Comparison of ENCODE assay signal across 8 cellular contexts in genomic region chr16:25066426-25066746, GRCh38. TPM values are rescaled to one million over a fixed set of nuclear protein-coding genes. Genes with fewer than 3 reads are reported as not detected.
DNase-seq lines count a peak whose midpoint lies in the region; TF ChIP-seq lines count a peak whose summit lies in the region.

No MANE protein-coding gene starts in this region.

- H3K4me3 ChIP-seq in BJ (ENCODE audit: low read depth, low read length): peak overlapping the region; percentile 74
- peak overlapping the region; percentile 50 for H3K4me3 ChIP-seq in HUES48 (ENCODE audit: low read depth, low read length)

- POLR2A ChIA-PET in BJ (lab: Charles Lee): interaction anchor here (0.6 kb wide), 1 partner anchor 18 kb away, joined by 4 read pairs; no protein-coding TSS in a partner anchor

- H3K36me3 ChIP-seq in BJ (ENCODE audit: control insufficient read depth, insufficient read depth, low read length): no peaks in the 10 kb centered on the region
- no peaks in the 10 kb centered on the region for H3K36me3 ChIP-seq in HUES48 (ENCODE audit: control insufficient read depth, insufficient read depth, low read length)

- no peaks in the 10 kb centered on the region for H3K9me3 Mint-ChIP-seq in nephron

- peaks cover 4% of the 10 kb centered on the region for H3K27me3 Mint-ChIP-seq in nephron (ENCODE audit: low read depth)

- H3K4me1 Mint-ChIP-seq in nephron: peaks cover 32% of the 10 kb centered on the region

- H3K36me3 Mint-ChIP-seq in nephron (ENCODE audit: low read depth): no peaks in the 10 kb centered on the region

- H3K27me3 ChIP-seq in BJ (ENCODE audit: control insufficient read depth, insufficient read depth, low read length) (no peaks in the 10 kb centered on the region), HUES48 (ENCODE audit: control insufficient read depth, insufficient read depth, low read length) (peaks cover 8% of the 10 kb centered on the region)

- H3K27ac Mint-ChIP-seq in nephron: peak overlapping the region; percentile 23 to 54 (median 42)

- H3K9me3 ChIP-seq in HUES48 (ENCODE audit: control insufficient read depth, insufficient read depth, low read length): no peaks in the 10 kb centered on the region

- H3K27ac ChIP-seq in HUES48 (ENCODE audit: low read depth, low read length): no peak overlapping the region
- H3K27ac ChIP-seq in cingulate gyrus (ENCODE audit: low read depth, low read length): peak overlapping the region; percentile 77

- H3K9ac ChIP-seq in HUES48 (ENCODE audit: low read depth, low read length): no peak overlapping the region

- DNase-seq in BJ (ENCODE audit: low read depth) (no peak), HT-29 (ENCODE audit: low spot score) (no peak), NCI-H2081 treated with DMSO at 0.1 percent for 48 hours (lab: John Stamatoyannopoulos, UW) (no peak), iPS-NIHi7 (ENCODE audit: extremely low spot score) (no peak)
- no peak for DNase-seq in stimulated activated naive CD4-positive, alpha-beta T cell treated with Interleukin-2 at 50 U/mL for 16 hours (lab: John Stamatoyannopoulos, UW)

- TF ChIP-seq CTCF in BJ (IDR thresholded peaks at IDR 0.05; ENCODE audit: insufficient read depth, low read depth, low read length): no peak
- TF ChIP-seq CTCF in nephron (IDR thresholded peaks at IDR 0.05; ENCODE audit: unreplicated experiment in 3 of 3): no peak

- CTCF ChIA-PET in BJ (lab: Yijun Ruan, JAX): interaction anchor here (1.1 kb wide), 1 partner anchor 159 kb away, joined by 3 read pairs; no protein-coding TSS in a partner anchor

- H3K4me3 Mint-ChIP-seq in nephron: peak overlapping the region; percentile 85 to 92 (median 86)

- peaks cover 11% of the 10 kb centered on the region; the same call in 1 of the 2 replicates for H3K4me1 ChIP-seq in HUES48 (ENCODE audit: control insufficient read depth, insufficient read depth, low read length)

RNA-seq across cellular contexts. Expression of gene LCMT1, which starts 45.2 kb away (rescaled TPM):
- polyA plus RNA-seq in BJ (2011; rRNA removed): 32.2 and 39.6 TPM in 2 replicates
- polyA minus RNA-seq in BJ (2011; rRNA and poly(A)+ RNA removed): 25.0 and 34.3 TPM in 2 replicates
- 24.1 and 26.0 TPM in 2 replicates for total RNA-seq in HT-29 (2014; rRNA removed; shearing (Covaris generic))

RNA-seq across cellular contexts. Expression of gene ARHGAP17, which starts 51.2 kb away (rescaled TPM):
- 28.2 and 30.2 TPM in 2 replicates for polyA plus RNA-seq in BJ (2011; rRNA removed)
- 38.1 and 62.7 TPM in 2 replicates for polyA minus RNA-seq in BJ (2011; rRNA and poly(A)+ RNA removed)
- total RNA-seq in HT-29 (2014; rRNA removed; shearing (Covaris generic)): 8.5 and 9.7 TPM in 2 replicates
